ENCODE assay signal across 9 cellular contexts in genomic region chr3:173066044-173066679, GRCh38.
DNase-seq lines count a peak whose midpoint lies in the region; ATAC-seq and TF ChIP-seq lines count a peak whose summit lies in the region.
"Had no signal": no experiment of that assay in that cellular context is flagged by ENCODE, and none has a peak within 500 bp of the region (broad histone marks: within the 10 kb centered on the region; RNA-seq: fewer than 3 reads in every experiment).

No MANE protein-coding gene starts in this region.

- no peaks in the 10 kb centered on the region for H3K4me1 ChIP-seq in DND-41 (ENCODE audit: insufficient read depth, low read length)
- H3K4me1 ChIP-seq: breast epithelium had no signal

- POLR2A ChIA-PET in WTC11 (lab: Charles Lee): no interaction called here

- no peak overlapping the region for H3K27ac ChIP-seq in DND-41 (ENCODE audit: low read length)
- H3K27ac ChIP-seq: breast epithelium had no signal

- no peak overlapping the region for H3K9ac ChIP-seq in DND-41 (ENCODE audit: low read depth, low read length)

- no peak for DNase-seq in DND-41
- DNase-seq in LHCN-M2 (ENCODE audit: low read depth): peak; percentile 32
- DNase-seq in WTC11 (ENCODE audit: low spot score): no peak
- peak; percentile 47 for DNase-seq in kidney tubule cell (ENCODE audit: low spot score)
- no peak for DNase-seq in activated CD4-positive, alpha-beta T cell treated with anti-CD3 and anti-CD28 coated beads, Interleukin-2, amount 10 ng/mL, durations not matched to agents 24 days and 14 days
- DNase-seq in activated T-cell treated with anti-CD3 and anti-CD28 coated beads for 4 hours: no peak

- H3K27me3 ChIP-seq in DND-41 (ENCODE audit: insufficient read depth, low read length, poor library complexity): no peaks in the 10 kb centered on the region
- H3K27me3 ChIP-seq: breast epithelium had no signal

- no peaks in the 10 kb centered on the region for H3K9me3 ChIP-seq in DND-41 (ENCODE audit: insufficient read depth, low read length, severe bottlenecking)
- H3K9me3 ChIP-seq: breast epithelium had no signal

- intact Hi-C loops in activated CD4-positive, alpha-beta T cell treated with anti-CD3 and anti-CD28 coated beads, Interleukin-2, amount 10 ng/mL, durations not matched to agents 24 days and 14 days (cut with micrococcal nuclease): no loop called here

- H3K4me1 Mint-ChIP-seq in WTC11: peaks cover 8% of the 10 kb centered on the region
- no peaks in the 10 kb centered on the region for H3K4me1 Mint-ChIP-seq in activated CD4-positive, alpha-beta T cell treated with anti-CD3 and anti-CD28 coated beads, Interleukin-2, amount 10 ng/mL, durations not matched to agents 24 days and 14 days

- TF ChIP-seq CTCF in DND-41 (IDR thresholded peaks at IDR 0.05; ENCODE audit: borderline replicate concordance, extremely low read depth, low read length, poor library complexity, severe bottlenecking): no peak
- TF ChIP-seq CTCF in WTC11 (IDR thresholded peaks at IDR 0.05): no peak

- H3K4me2 ChIP-seq in DND-41 (ENCODE audit: insufficient read depth, low read length): no peak overlapping the region

- no peak overlapping the region for H3K4me3 ChIP-seq in DND-41 (ENCODE audit: low read depth in 1 of 2, low read length in 2 of 2)
- H3K4me3 ChIP-seq: breast epithelium had no signal

- ATAC-seq in DND-41 (ENCODE audit: insufficient read depth, low read depth): peak; percentile 40; the same call in 1 of the 3 replicates
- peak; percentile 26 for ATAC-seq in WTC11
- no peak for ATAC-seq in HG03342 (IDR thresholded peaks at IDR 0.05; ENCODE audit: unreplicated experiment)
- no peak for ATAC-seq in HG03196 (IDR thresholded peaks at IDR 0.05; ENCODE audit: unreplicated experiment)

- no peak overlapping the region for H3K4me3 Mint-ChIP-seq in WTC11
- no peak overlapping the region for H3K4me3 Mint-ChIP-seq in activated CD4-positive, alpha-beta T cell treated with anti-CD3 and anti-CD28 coated beads, Interleukin-2, amount 10 ng/mL, durations not matched to agents 24 days and 14 days

- no peaks in the 10 kb centered on the region for H4K20me1 ChIP-seq in DND-41 (ENCODE audit: insufficient read depth, low read length)

- no peaks in the 10 kb centered on the region for H3K79me2 ChIP-seq in DND-41 (ENCODE audit: insufficient read depth, low read length)

- H3K36me3 ChIP-seq in DND-41 (ENCODE audit: insufficient read depth, low read length): no peaks in the 10 kb centered on the region
- H3K36me3 ChIP-seq: breast epithelium had no signal

- no peak overlapping the region for H2AFZ ChIP-seq in DND-41 (ENCODE audit: low read depth, low read length)

- peaks cover 13% of the 10 kb centered on the region for H3K9me3 Mint-ChIP-seq in WTC11
- peaks cover under 1% of the 10 kb centered on the region for H3K9me3 Mint-ChIP-seq in activated CD4-positive, alpha-beta T cell treated with anti-CD3 and anti-CD28 coated beads, Interleukin-2, amount 10 ng/mL, durations not matched to agents 24 days and 14 days

- CTCF ChIA-PET in WTC11 (lab: Charles Lee): no interaction called here

- H3K27ac Mint-ChIP-seq in WTC11: no peak overlapping the region
- H3K27ac Mint-ChIP-seq in activated CD4-positive, alpha-beta T cell treated with anti-CD3 and anti-CD28 coated beads, Interleukin-2, amount 10 ng/mL, durations not matched to agents 24 days and 14 days: no peak overlapping the region

- H3K27me3 Mint-ChIP-seq in WTC11 (ENCODE audit: low read depth): no peaks in the 10 kb centered on the region
- no peaks in the 10 kb centered on the region for H3K27me3 Mint-ChIP-seq in activated CD4-positive, alpha-beta T cell treated with anti-CD3 and anti-CD28 coated beads, Interleukin-2, amount 10 ng/mL, durations not matched to agents 24 days and 14 days

- peaks cover 4% of the 10 kb centered on the region; the same call in 1 of the 2 replicates for H3K36me3 Mint-ChIP-seq in WTC11
- H3K36me3 Mint-ChIP-seq in activated CD4-positive, alpha-beta T cell treated with anti-CD3 and anti-CD28 coated beads, Interleukin-2, amount 10 ng/mL, durations not matched to agents 24 days and 14 days (ENCODE audit: low read depth): no peaks in the 10 kb centered on the region

TF ChIP-seq in WTC11, 78 proteins besides CTCF, POLR2A, EP300 and RAD21 (continues in another document):
- TF ChIP-seq AFF4 (CRISPR knock-in tag; IDR thresholded peaks at IDR 0.05; ENCODE audit: borderline replicate concordance): no peak
- TF ChIP-seq ZNF423 (CRISPR knock-in tag; IDR thresholded peaks at IDR 0.05): no peak
- no peak for TF ChIP-seq FOXK1 (CRISPR knock-in tag; IDR thresholded peaks at IDR 0.05)
- no peak for TF ChIP-seq STAT6 (CRISPR knock-in tag; conservative IDR thresholded peaks at IDR 0.05; ENCODE audit: low read depth)
- TF ChIP-seq EMX1 (CRISPR knock-in tag; IDR thresholded peaks at IDR 0.05): no peak
- TF ChIP-seq USF2 (CRISPR knock-in tag; IDR thresholded peaks at IDR 0.05): no peak
- TF ChIP-seq E2F1 (CRISPR knock-in tag; IDR thresholded peaks at IDR 0.05): no peak

Comparison
In these comparisons a context has a peak if more than half of its experiments do, and no peak if none do; other contexts are left out.
1. ATAC-seq: peak in DND-41 (single experiment) and WTC11 (single experiment); none in HG03342 (single experiment) and HG03196 (single experiment).
2. DNase-seq: peak in LHCN-M2 (single experiment) and kidney tubule cell (single experiment); none in DND-41 (single experiment), WTC11 (single experiment), activated CD4-positive, alpha-beta T cell treated with anti-CD3 and anti-CD28 coated beads, Interleukin-2, amount 10 ng/mL, durations not matched to agents 24 days and 14 days (single experiment) and activated T-cell treated with anti-CD3 and anti-CD28 coated beads for 4 hours (single experiment).